In the genomic region with DNA sequence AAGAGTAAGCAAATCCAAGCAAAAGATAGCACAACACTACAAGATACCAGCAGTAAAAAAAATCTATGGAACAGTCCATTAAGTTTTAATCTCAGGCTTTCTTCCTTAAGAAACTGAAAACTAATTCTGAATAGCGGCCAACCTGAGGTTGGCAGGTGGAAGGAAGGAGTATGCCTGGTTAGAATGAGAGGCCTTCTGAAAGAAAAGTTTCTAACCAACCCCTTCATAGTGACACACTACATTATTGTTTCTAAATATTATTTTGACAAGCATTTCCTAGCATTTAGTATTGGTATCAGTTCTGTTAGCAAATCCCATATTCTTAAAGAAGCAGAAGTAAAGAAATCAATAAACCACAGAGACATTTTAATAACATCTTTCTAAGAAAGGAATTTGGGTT, we compare ENCODE assay signal across 19 cellular contexts.
DNase-seq lines count a peak whose midpoint lies in the region; ATAC-seq, FAIRE-seq and TF ChIP-seq lines count a peak whose summit lies in the region.
"Had no signal": no experiment of that assay in that cellular context is flagged by ENCODE, and none has a peak within 500 bp of the region (broad histone marks: within the 10 kb centered on the region; RNA-seq: fewer than 3 reads in every experiment).

No MANE protein-coding gene starts in this region.

- intact Hi-C loops in ascending aorta (cut with DNase I): no loop called here

- FAIRE-seq in GM18507 (lab: Jason Lieb, UNC): peak; percentile 26
- FAIRE-seq: RCC 7860, urothelium cell line had no signal

- DNase-seq in GM18507 (ENCODE audit: extremely low spot score, insufficient read length, low read depth): no peak
- DNase-seq in ascending aorta (ENCODE audit: low spot score in 2 of 2): no peak
- DNase-seq in activated effector memory CD4-positive, alpha-beta T cell treated with anti-CD3 and anti-CD28 coated beads, Interleukin-2, amount 50 U/mL, for 16 hours: no peak
- DNase-seq in amniotic stem cell (lab: John Stamatoyannopoulos, UW): no peak
- no peak for DNase-seq in NCI-H510A treated with DMSO at 0.1 percent for 48 hours (lab: John Stamatoyannopoulos, UW)
- DNase-seq: activated CD4-positive, CD25-positive, alpha-beta regulatory T cell; activated CD8-positive, alpha-beta T cell treated with anti-CD3 and anti-CD28 coated beads, Interleukin-2, amount 10 ng/mL, durations not matched to agents 7 days and 5 days; activated T-cell treated with anti-CD3 and anti-CD28 coated beads, Interleukin-2, amount 50 U/mL, for 48 hours; brain microvascular endothelial cell; mesendoderm; natural killer cell; NCI-H1417 treated with DMSO at 0.1 percent for 48 hours; NCI-H748 treated with DMSO at 0.1 percent for 48 hours had no signal

- no peaks in the 10 kb centered on the region for H3K36me3 ChIP-seq in ascending aorta
- H3K36me3 ChIP-seq: brain microvascular endothelial cell had no signal

- no peaks in the 10 kb centered on the region for H3K9me3 ChIP-seq in ascending aorta

- H3K4me3 ChIP-seq in ascending aorta: no peak overlapping the region

- no peak for TF ChIP-seq CTCF in ascending aorta (IDR thresholded peaks at IDR 0.05)

- no peaks in the 10 kb centered on the region for H3K27me3 ChIP-seq in ascending aorta
- H3K27me3 ChIP-seq: brain microvascular endothelial cell had no signal

- no peak overlapping the region for H3K27ac ChIP-seq in ascending aorta
- H3K27ac ChIP-seq: brain microvascular endothelial cell had no signal

- ATAC-seq in GM19452 (IDR thresholded peaks at IDR 0.05; ENCODE audit: unreplicated experiment) (peak; percentile 44), HG02943 (IDR thresholded peaks at IDR 0.05; ENCODE audit: low read depth, unreplicated experiment) (peak; percentile 52), HG03460 (IDR thresholded peaks at IDR 0.05; ENCODE audit: unreplicated experiment) (peak; percentile 53)
- ATAC-seq: activated CD8-positive, alpha-beta T cell treated with anti-CD3 and anti-CD28 coated beads, Interleukin-2, amount 10 ng/mL, durations not matched to agents 7 days and 5 days; activated naive CD4-positive, alpha-beta T cell treated with anti-CD3 and anti-CD28 coated beads, Interleukin-2, amount 50 U/mL, for 72 hours; natural killer cell had no signal

- no peaks in the 10 kb centered on the region for H3K4me1 ChIP-seq in ascending aorta
